Comparison of ENCODE assay signal across 1 cellular context in the genomic region with DNA sequence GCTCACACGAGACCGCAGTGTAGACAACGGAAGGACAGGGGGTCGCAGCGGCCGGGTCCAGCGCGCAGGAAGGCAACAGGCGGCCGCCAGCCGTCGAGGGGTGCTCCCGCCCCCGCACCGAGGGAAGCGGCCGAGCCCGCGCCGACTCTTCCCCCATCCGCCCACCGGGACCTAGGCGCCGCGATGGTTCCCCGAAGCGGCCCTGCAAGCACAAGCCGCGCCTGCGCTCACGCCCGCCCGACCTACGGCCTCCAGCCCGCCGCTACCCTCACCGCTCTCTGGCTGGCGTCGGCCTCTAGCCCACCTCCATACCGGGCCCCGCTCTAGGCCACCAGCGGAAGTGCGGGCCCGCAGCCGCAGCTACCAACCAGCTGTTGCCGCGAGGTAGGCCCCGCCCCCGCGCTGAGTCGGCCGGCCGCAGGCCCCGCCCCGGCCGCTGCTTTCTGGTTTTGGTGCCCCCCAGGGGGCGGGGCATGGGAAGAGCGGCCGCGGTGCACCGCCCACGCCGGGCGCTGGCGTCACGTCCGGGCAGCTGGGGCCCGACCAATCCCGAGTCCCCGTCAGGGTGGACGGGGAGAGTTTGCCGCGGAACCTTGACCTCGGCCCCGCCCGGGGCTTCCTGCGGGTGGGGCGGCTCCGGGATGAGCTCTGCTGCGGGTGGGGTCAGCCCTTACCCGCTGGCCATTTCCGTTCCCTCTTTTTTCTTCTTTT.
TF ChIP-seq lines count a peak whose summit lies in the region.

A gene with protein sequence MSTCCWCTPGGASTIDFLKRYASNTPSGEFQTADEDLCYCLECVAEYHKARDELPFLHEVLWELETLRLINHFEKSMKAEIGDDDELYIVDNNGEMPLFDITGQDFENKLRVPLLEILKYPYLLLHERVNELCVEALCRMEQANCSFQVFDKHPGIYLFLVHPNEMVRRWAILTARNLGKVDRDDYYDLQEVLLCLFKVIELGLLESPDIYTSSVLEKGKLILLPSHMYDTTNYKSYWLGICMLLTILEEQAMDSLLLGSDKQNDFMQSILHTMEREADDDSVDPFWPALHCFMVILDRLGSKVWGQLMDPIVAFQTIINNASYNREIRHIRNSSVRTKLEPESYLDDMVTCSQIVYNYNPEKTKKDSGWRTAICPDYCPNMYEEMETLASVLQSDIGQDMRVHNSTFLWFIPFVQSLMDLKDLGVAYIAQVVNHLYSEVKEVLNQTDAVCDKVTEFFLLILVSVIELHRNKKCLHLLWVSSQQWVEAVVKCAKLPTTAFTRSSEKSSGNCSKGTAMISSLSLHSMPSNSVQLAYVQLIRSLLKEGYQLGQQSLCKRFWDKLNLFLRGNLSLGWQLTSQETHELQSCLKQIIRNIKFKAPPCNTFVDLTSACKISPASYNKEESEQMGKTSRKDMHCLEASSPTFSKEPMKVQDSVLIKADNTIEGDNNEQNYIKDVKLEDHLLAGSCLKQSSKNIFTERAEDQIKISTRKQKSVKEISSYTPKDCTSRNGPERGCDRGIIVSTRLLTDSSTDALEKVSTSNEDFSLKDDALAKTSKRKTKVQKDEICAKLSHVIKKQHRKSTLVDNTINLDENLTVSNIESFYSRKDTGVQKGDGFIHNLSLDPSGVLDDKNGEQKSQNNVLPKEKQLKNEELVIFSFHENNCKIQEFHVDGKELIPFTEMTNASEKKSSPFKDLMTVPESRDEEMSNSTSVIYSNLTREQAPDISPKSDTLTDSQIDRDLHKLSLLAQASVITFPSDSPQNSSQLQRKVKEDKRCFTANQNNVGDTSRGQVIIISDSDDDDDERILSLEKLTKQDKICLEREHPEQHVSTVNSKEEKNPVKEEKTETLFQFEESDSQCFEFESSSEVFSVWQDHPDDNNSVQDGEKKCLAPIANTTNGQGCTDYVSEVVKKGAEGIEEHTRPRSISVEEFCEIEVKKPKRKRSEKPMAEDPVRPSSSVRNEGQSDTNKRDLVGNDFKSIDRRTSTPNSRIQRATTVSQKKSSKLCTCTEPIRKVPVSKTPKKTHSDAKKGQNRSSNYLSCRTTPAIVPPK (N-terminal part only) (minus strand): TSS at position 342 of the 711 bp plus-strand sequence. CDS start 5,558 bp downstream, outside the sequence.

TF ChIP-seq in K562, 482 proteins besides CTCF, POLR2A, EP300 and RAD21 (continued from another document and continues in another):
- TF ChIP-seq, protein P1, sequence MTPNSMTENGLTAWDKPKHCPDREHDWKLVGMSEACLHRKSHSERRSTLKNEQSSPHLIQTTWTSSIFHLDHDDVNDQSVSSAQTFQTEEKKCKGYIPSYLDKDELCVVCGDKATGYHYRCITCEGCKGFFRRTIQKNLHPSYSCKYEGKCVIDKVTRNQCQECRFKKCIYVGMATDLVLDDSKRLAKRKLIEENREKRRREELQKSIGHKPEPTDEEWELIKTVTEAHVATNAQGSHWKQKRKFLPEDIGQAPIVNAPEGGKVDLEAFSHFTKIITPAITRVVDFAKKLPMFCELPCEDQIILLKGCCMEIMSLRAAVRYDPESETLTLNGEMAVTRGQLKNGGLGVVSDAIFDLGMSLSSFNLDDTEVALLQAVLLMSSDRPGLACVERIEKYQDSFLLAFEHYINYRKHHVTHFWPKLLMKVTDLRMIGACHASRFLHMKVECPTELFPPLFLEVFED (CRISPR knock-in tag; conservative IDR thresholded peaks at IDR 0.05), result no peak
- no peak for TF ChIP-seq KAT2B (IDR thresholded peaks at IDR 0.05; ENCODE audit: low read depth, low read length)
- peak; percentile 93 for TF ChIP-seq KDM5B (IDR thresholded peaks at IDR 0.05; ENCODE audit: insufficient replicate concordance, low read depth, low read length)
- TF ChIP-seq, protein P2, sequence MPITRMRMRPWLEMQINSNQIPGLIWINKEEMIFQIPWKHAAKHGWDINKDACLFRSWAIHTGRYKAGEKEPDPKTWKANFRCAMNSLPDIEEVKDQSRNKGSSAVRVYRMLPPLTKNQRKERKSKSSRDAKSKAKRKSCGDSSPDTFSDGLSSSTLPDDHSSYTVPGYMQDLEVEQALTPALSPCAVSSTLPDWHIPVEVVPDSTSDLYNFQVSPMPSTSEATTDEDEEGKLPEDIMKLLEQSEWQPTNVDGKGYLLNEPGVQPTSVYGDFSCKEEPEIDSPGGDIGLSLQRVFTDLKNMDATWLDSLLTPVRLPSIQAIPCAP (CRISPR knock-in tag; IDR thresholded peaks at IDR 0.05; ENCODE audit: borderline replicate concordance), result no peak
- TF ChIP-seq, protein P3, sequence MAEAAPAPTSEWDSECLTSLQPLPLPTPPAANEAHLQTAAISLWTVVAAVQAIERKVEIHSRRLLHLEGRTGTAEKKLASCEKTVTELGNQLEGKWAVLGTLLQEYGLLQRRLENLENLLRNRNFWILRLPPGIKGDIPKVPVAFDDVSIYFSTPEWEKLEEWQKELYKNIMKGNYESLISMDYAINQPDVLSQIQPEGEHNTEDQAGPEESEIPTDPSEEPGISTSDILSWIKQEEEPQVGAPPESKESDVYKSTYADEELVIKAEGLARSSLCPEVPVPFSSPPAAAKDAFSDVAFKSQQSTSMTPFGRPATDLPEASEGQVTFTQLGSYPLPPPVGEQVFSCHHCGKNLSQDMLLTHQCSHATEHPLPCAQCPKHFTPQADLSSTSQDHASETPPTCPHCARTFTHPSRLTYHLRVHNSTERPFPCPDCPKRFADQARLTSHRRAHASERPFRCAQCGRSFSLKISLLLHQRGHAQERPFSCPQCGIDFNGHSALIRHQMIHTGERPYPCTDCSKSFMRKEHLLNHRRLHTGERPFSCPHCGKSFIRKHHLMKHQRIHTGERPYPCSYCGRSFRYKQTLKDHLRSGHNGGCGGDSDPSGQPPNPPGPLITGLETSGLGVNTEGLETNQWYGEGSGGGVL (CRISPR knock-in tag; IDR thresholded peaks at IDR 0.05), result no peak
- TF ChIP-seq HCFC1 (IDR thresholded peaks at IDR 0.05; ENCODE audit: low read depth, low read length), result peak; percentile 39; the same call in 1 of the 2 replicates
- TF ChIP-seq, protein P4, sequence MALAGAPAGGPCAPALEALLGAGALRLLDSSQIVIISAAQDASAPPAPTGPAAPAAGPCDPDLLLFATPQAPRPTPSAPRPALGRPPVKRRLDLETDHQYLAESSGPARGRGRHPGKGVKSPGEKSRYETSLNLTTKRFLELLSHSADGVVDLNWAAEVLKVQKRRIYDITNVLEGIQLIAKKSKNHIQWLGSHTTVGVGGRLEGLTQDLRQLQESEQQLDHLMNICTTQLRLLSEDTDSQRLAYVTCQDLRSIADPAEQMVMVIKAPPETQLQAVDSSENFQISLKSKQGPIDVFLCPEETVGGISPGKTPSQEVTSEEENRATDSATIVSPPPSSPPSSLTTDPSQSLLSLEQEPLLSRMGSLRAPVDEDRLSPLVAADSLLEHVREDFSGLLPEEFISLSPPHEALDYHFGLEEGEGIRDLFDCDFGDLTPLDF (CRISPR knock-in tag; IDR thresholded peaks at IDR 0.05), result 0 out of 2 replicates have a peak, but pooled peaks have one; percentile 62
- TF ChIP-seq, protein P5, sequence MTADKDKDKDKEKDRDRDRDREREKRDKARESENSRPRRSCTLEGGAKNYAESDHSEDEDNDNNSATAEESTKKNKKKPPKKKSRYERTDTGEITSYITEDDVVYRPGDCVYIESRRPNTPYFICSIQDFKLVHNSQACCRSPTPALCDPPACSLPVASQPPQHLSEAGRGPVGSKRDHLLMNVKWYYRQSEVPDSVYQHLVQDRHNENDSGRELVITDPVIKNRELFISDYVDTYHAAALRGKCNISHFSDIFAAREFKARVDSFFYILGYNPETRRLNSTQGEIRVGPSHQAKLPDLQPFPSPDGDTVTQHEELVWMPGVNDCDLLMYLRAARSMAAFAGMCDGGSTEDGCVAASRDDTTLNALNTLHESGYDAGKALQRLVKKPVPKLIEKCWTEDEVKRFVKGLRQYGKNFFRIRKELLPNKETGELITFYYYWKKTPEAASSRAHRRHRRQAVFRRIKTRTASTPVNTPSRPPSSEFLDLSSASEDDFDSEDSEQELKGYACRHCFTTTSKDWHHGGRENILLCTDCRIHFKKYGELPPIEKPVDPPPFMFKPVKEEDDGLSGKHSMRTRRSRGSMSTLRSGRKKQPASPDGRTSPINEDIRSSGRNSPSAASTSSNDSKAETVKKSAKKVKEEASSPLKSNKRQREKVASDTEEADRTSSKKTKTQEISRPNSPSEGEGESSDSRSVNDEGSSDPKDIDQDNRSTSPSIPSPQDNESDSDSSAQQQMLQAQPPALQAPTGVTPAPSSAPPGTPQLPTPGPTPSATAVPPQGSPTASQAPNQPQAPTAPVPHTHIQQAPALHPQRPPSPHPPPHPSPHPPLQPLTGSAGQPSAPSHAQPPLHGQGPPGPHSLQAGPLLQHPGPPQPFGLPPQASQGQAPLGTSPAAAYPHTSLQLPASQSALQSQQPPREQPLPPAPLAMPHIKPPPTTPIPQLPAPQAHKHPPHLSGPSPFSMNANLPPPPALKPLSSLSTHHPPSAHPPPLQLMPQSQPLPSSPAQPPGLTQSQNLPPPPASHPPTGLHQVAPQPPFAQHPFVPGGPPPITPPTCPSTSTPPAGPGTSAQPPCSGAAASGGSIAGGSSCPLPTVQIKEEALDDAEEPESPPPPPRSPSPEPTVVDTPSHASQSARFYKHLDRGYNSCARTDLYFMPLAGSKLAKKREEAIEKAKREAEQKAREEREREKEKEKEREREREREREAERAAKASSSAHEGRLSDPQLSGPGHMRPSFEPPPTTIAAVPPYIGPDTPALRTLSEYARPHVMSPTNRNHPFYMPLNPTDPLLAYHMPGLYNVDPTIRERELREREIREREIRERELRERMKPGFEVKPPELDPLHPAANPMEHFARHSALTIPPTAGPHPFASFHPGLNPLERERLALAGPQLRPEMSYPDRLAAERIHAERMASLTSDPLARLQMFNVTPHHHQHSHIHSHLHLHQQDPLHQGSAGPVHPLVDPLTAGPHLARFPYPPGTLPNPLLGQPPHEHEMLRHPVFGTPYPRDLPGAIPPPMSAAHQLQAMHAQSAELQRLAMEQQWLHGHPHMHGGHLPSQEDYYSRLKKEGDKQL (CRISPR knock-in tag; IDR thresholded peaks at IDR 0.05; ENCODE audit: borderline replicate concordance), result no peak
- TF ChIP-seq HMG20B (CRISPR knock-in tag; IDR thresholded peaks at IDR 0.05), result no peak
- no peak for TF ChIP-seq ASH1L (IDR thresholded peaks at IDR 0.05; ENCODE audit: borderline replicate concordance, low read depth, partially characterized antibody)
- no peak for TF ChIP-seq ZC3H11A (IDR thresholded peaks at IDR 0.05; ENCODE audit: low read depth, low read length)
- TF ChIP-seq, protein P6, sequence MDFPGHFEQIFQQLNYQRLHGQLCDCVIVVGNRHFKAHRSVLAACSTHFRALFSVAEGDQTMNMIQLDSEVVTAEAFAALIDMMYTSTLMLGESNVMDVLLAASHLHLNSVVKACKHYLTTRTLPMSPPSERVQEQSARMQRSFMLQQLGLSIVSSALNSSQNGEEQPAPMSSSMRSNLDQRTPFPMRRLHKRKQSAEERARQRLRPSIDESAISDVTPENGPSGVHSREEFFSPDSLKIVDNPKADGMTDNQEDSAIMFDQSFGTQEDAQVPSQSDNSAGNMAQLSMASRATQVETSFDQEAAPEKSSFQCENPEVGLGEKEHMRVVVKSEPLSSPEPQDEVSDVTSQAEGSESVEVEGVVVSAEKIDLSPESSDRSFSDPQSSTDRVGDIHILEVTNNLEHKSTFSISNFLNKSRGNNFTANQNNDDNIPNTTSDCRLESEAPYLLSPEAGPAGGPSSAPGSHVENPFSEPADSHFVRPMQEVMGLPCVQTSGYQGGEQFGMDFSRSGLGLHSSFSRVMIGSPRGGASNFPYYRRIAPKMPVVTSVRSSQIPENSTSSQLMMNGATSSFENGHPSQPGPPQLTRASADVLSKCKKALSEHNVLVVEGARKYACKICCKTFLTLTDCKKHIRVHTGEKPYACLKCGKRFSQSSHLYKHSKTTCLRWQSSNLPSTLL (IDR thresholded peaks at IDR 0.05), result no peak
- TF ChIP-seq SMC3 (conservative IDR thresholded peaks at IDR 0.05; ENCODE audit: insufficient read depth, low read depth, low read length), result 0 out of 2 replicates have a peak, but pooled peaks have one; percentile 3
- TF ChIP-seq, protein P7, sequence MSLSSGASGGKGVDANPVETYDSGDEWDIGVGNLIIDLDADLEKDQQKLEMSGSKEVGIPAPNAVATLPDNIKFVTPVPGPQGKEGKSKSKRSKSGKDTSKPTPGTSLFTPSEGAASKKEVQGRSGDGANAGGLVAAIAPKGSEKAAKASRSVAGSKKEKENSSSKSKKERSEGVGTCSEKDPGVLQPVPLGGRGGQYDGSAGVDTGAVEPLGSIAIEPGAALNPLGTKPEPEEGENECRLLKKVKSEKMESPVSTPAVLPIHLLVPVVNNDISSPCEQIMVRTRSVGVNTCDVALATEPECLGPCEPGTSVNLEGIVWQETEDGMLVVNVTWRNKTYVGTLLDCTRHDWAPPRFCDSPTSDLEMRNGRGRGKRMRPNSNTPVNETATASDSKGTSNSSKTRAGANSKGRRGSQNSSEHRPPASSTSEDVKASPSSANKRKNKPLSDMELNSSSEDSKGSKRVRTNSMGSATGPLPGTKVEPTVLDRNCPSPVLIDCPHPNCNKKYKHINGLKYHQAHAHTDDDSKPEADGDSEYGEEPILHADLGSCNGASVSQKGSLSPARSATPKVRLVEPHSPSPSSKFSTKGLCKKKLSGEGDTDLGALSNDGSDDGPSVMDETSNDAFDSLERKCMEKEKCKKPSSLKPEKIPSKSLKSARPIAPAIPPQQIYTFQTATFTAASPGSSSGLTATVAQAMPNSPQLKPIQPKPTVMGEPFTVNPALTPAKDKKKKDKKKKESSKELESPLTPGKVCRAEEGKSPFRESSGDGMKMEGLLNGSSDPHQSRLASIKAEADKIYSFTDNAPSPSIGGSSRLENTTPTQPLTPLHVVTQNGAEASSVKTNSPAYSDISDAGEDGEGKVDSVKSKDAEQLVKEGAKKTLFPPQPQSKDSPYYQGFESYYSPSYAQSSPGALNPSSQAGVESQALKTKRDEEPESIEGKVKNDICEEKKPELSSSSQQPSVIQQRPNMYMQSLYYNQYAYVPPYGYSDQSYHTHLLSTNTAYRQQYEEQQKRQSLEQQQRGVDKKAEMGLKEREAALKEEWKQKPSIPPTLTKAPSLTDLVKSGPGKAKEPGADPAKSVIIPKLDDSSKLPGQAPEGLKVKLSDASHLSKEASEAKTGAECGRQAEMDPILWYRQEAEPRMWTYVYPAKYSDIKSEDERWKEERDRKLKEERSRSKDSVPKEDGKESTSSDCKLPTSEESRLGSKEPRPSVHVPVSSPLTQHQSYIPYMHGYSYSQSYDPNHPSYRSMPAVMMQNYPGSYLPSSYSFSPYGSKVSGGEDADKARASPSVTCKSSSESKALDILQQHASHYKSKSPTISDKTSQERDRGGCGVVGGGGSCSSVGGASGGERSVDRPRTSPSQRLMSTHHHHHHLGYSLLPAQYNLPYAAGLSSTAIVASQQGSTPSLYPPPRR (CRISPR knock-in tag; IDR thresholded peaks at IDR 0.05; ENCODE audit: borderline replicate concordance), result no peak
- TF ChIP-seq ZNF133 (CRISPR knock-in tag; IDR thresholded peaks at IDR 0.05), result no peak
- peak; percentile 82 for TF ChIP-seq TBP (optimal IDR thresholded peaks at IDR 0.05; ENCODE audit: low read depth, low read length)
- TF ChIP-seq, protein P8, sequence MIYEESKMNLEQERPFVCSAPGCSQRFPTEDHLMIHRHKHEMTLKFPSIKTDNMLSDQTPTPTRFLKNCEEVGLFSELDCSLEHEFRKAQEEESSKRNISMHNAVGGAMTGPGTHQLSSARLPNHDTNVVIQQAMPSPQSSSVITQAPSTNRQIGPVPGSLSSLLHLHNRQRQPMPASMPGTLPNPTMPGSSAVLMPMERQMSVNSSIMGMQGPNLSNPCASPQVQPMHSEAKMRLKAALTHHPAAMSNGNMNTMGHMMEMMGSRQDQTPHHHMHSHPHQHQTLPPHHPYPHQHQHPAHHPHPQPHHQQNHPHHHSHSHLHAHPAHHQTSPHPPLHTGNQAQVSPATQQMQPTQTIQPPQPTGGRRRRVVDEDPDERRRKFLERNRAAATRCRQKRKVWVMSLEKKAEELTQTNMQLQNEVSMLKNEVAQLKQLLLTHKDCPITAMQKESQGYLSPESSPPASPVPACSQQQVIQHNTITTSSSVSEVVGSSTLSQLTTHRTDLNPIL (CRISPR knock-in tag; IDR thresholded peaks at IDR 0.05), result no peak
- TF ChIP-seq TEAD1 (CRISPR knock-in tag; IDR thresholded peaks at IDR 0.05), result no peak; a peak in 1 of 4 replicates
- TF ChIP-seq CEBPB (tag; IDR thresholded peaks at IDR 0.05), result no peak
- no peak for TF ChIP-seq RBM14 (IDR thresholded peaks at IDR 0.05; ENCODE audit: borderline replicate concordance, insufficient read depth, low read depth, low read length)
- no peak for TF ChIP-seq CHD2 (IDR thresholded peaks at IDR 0.05; ENCODE audit: low read depth, low read length)
- TF ChIP-seq RBFOX2 (IDR thresholded peaks at IDR 0.05; ENCODE audit: low read depth, low read length), result peak; percentile 95
- TF ChIP-seq ZFPM2 (CRISPR knock-in tag; IDR thresholded peaks at IDR 0.05), result no peak
- TF ChIP-seq HIVEP1 (CRISPR knock-in tag; IDR thresholded peaks at IDR 0.05), result no peak
